ENCODE assay signal across 1 cellular context in the genomic region with DNA sequence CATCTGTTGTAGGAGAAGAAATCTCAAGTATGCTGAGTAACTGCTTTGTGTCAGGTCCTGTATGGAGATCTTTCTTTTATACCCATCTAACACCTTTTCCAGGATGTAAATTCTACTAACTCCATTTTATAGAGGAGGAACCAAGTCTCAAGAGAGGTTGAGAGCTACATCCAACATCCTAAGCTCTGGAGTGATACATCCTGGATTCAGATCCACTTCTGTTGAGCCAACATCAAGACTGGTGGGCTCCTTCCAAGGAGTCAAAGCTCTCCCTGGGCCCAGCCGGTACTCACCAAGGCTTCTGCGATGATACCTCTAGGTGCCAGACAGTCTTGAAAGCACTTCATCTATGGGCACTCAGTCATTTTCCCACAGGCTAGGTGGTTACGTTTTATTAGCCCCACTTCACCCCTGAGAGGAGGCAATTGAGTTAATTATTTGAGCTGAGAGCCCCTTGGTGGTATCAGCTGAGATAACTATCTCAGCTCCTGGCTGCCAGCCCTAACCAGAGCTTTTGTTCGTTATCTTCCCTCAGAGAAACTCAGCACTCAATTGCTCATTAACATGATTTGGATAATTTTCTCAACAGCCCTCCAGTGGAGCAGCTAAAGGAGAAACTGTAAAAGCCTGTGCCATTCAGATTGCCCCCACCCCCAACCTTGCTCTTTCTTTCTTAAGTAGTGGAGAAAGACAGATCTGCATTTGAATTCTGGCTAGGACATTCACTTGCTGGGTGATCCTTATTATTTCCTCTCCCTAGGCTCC.
TF ChIP-seq lines count a peak whose summit lies in the region.

No MANE protein-coding gene starts in this region.

TF ChIP-seq in WTC11, 78 proteins besides CTCF, POLR2A, EP300 and RAD21 (continued from another document):
- peak; percentile 55; the same call in 1 of the 2 replicates for TF ChIP-seq FOXP4 (CRISPR knock-in tag; IDR thresholded peaks at IDR 0.05)
- TF ChIP-seq E2F4 (CRISPR knock-in tag; IDR thresholded peaks at IDR 0.05; ENCODE audit: borderline replicate concordance, low read depth) = no peak
- peak; percentile 5; the same call in 1 of the 2 replicates for TF ChIP-seq ZNF396 (CRISPR knock-in tag; IDR thresholded peaks at IDR 0.05; ENCODE audit: borderline replicate concordance)
- TF ChIP-seq NFE2L1 (CRISPR knock-in tag; IDR thresholded peaks at IDR 0.05) = 0 out of 2 replicates have a peak, but pooled peaks have one; percentile 28
- peak; percentile 57; the same call in 1 of the 2 replicates for TF ChIP-seq MYBL2 (CRISPR knock-in tag; IDR thresholded peaks at IDR 0.05)
- TF ChIP-seq, protein P1, sequence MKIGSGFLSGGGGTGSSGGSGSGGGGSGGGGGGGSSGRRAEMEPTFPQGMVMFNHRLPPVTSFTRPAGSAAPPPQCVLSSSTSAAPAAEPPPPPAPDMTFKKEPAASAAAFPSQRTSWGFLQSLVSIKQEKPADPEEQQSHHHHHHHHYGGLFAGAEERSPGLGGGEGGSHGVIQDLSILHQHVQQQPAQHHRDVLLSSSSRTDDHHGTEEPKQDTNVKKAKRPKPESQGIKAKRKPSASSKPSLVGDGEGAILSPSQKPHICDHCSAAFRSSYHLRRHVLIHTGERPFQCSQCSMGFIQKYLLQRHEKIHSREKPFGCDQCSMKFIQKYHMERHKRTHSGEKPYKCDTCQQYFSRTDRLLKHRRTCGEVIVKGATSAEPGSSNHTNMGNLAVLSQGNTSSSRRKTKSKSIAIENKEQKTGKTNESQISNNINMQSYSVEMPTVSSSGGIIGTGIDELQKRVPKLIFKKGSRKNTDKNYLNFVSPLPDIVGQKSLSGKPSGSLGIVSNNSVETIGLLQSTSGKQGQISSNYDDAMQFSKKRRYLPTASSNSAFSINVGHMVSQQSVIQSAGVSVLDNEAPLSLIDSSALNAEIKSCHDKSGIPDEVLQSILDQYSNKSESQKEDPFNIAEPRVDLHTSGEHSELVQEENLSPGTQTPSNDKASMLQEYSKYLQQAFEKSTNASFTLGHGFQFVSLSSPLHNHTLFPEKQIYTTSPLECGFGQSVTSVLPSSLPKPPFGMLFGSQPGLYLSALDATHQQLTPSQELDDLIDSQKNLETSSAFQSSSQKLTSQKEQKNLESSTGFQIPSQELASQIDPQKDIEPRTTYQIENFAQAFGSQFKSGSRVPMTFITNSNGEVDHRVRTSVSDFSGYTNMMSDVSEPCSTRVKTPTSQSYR (CRISPR knock-in tag; IDR thresholded peaks at IDR 0.05) = 0 out of 2 replicates have a peak, but pooled peaks have one; percentile 62
- 0 out of 2 replicates have a peak, but pooled peaks have one; percentile 52 for TF ChIP-seq AR (CRISPR knock-in tag; IDR thresholded peaks at IDR 0.05)
- 0 out of 2 replicates have a peak, but pooled peaks have one; percentile 57 for TF ChIP-seq ETV6 (CRISPR knock-in tag; IDR thresholded peaks at IDR 0.05)
- TF ChIP-seq MXD4 (CRISPR knock-in tag; IDR thresholded peaks at IDR 0.05; ENCODE audit: borderline replicate concordance) = 0 out of 2 replicates have a peak, but pooled peaks have one; percentile 31
- peak; percentile 86 for TF ChIP-seq TEAD1 (CRISPR knock-in tag; IDR thresholded peaks at IDR 0.05)
TF ChIP-seq in WTC11: peak in this region for 14.
